In genomic region chr19:50555447-50556235, GRCh38 we compare ENCODE assay signal across 8 cellular contexts. TPM values are rescaled to one million over a fixed set of nuclear protein-coding genes. Genes with fewer than 3 reads are reported as not detected.
DNase-seq lines count a peak whose midpoint lies in the region; ATAC-seq, FAIRE-seq and TF ChIP-seq lines count a peak whose summit lies in the region.

No MANE protein-coding gene starts in this region.

- SMC1A ChIA-PET in GM12878 (lab: Charles Lee; ENCODE audit: uncharacterized antibody, unreplicated experiment) = interaction anchor here (0.7 to 1.9 kb wide), 3 partner anchors 11 to 114 kb away, joined by 3 to 16 read pairs (median 4); no protein-coding TSS in a partner anchor

- H3K4me1 ChIP-seq in BE2C (no peaks in the 10 kb centered on the region), GM12878 (ENCODE audit: control insufficient read depth, insufficient read depth, low read length) (no peaks in the 10 kb centered on the region; the same call in 1 of the 2 replicates)

- no peak for FAIRE-seq in GM12878 (lab: Jason Lieb, UNC)

- no peak overlapping the region for H3K27ac Mint-ChIP-seq in HFFc6
- H3K27ac Mint-ChIP-seq in mesothelial cell of epicardium = no peak overlapping the region

- RAD21 ChIA-PET in GM12878 (lab: Charles Lee; ENCODE audit: unreplicated experiment) = interaction anchor here (0.6 to 1.8 kb wide), 6 partner anchors 17 to 226 kb away, joined by 3 to 13 read pairs (median 4); no protein-coding TSS in a partner anchor

- peaks cover 40% of the 10 kb centered on the region for H3K27me3 Mint-ChIP-seq in HFFc6 (ENCODE audit: insufficient read depth)
- H3K27me3 Mint-ChIP-seq in mesothelial cell of epicardium (ENCODE audit: low read depth) = peaks cover 89% of the 10 kb centered on the region

- H3K9me3 ChIP-seq in BE2C (no peaks in the 10 kb centered on the region), GM12878 (replicated peaks; ENCODE audit: control insufficient read depth, insufficient read depth, low read length) (no peaks in the 10 kb centered on the region)

- H3K4me3 Mint-ChIP-seq in HFFc6 (peak overlapping the region; percentile 91), mesothelial cell of epicardium (peak overlapping the region; percentile 91)

- H3K36me3 ChIP-seq in BE2C (no peaks in the 10 kb centered on the region), GM12878 (ENCODE audit: control insufficient read depth in 2 of 2, insufficient read depth in 2 of 2, low read length in 1 of 2) (no peaks in the 10 kb centered on the region)

- BruUV-seq in GM12878 (replicated peaks; lab: Mats Ljungman, UMichigan) = no TSS peak

- intact Hi-C loops in GM12878 (cut with micrococcal nuclease; ENCODE audit: unreplicated experiment) = loop anchor here (1.0 kb wide), 1 partner anchor 187 kb away; no protein-coding TSS in a partner anchor

- H3K4me3 ChIP-seq in BE2C (ENCODE audit: low read depth, low read length) (peak overlapping the region; percentile 50), GM12878 (no peak overlapping the region)

- TF ChIP-seq CTCF in BE2C (IDR thresholded peaks at IDR 0.05; ENCODE audit: low read depth, low read length) = no peak
- no peak for TF ChIP-seq CTCF in HFFc6 (IDR thresholded peaks at IDR 0.05)
- no peak for TF ChIP-seq CTCF in GM12878 (IDR thresholded peaks at IDR 0.05 in 2 of 3, conservative IDR thresholded peaks at IDR 0.05 in 1 of 3; ENCODE audit: control insufficient read depth in 2 of 3, extremely low read depth in 1 of 3, insufficient read depth in 1 of 3, low read depth in 3 of 3, low read length in 3 of 3)
- TF ChIP-seq CTCF in mesothelial cell of epicardium (IDR thresholded peaks at IDR 0.05; ENCODE audit: unreplicated experiment) = no peak

- peak overlapping the region; percentile 91 for H3K4me2 ChIP-seq in GM12878 (ENCODE audit: control insufficient read depth, insufficient read depth)

- H3K4me1 Mint-ChIP-seq in HFFc6 (ENCODE audit: low read depth) (peaks cover 6% of the 10 kb centered on the region), mesothelial cell of epicardium (peaks cover 17% of the 10 kb centered on the region)

- no peaks in the 10 kb centered on the region for H3K79me2 ChIP-seq in GM12878 (ENCODE audit: control insufficient read depth, insufficient read depth, low read length)

- H3K27me3 ChIP-seq in BE2C = peaks cover 14% of the 10 kb centered on the region
- peaks cover 0 to 5% of the 10 kb centered on the region in 2 experiments for H3K27me3 ChIP-seq in GM12878 (replicated peaks in 1 of 2; ENCODE audit: control insufficient read depth in 2 of 2, insufficient read depth in 2 of 2, low read length in 1 of 2)

- H3K36me3 Mint-ChIP-seq in HFFc6 (ENCODE audit: low read depth) (no peaks in the 10 kb centered on the region), mesothelial cell of epicardium (no peaks in the 10 kb centered on the region)

- H2AFZ ChIP-seq in GM12878 (ENCODE audit: control insufficient read depth, low read depth, low read length) = no peak overlapping the region

- peak; percentile 51 for DNase-seq in BE2C
- no peak for DNase-seq in HFFc6
- no peak for DNase-seq in GM12878 (ENCODE audit: low read depth, low spot score)
- no peak for DNase-seq in mesothelial cell of epicardium (ENCODE audit: low spot score in 2 of 2, unreplicated experiment in 2 of 2)
- DNase-seq in pons (ENCODE audit: low spot score) = no peak
- no peak for DNase-seq in globus pallidus (ENCODE audit: low spot score)

- no peak for ATAC-seq in GM12878
- no peak for ATAC-seq in HG03521 (IDR thresholded peaks at IDR 0.05; ENCODE audit: unreplicated experiment)
- no peak for ATAC-seq in GM18907 (IDR thresholded peaks at IDR 0.05; ENCODE audit: unreplicated experiment)

- TF ChIP-seq POLR2A in GM12878 (IDR thresholded peaks at IDR 0.05; ENCODE audit: low read depth, low read length) = no peak

- H3K27ac ChIP-seq in GM12878 (ENCODE audit: control insufficient read depth, insufficient read depth) = no peak overlapping the region

- CTCF ChIA-PET in GM12878 (lab: Yijun Ruan, JAX) = interaction anchor here (0.6 to 8.5 kb wide), 23 partner anchors 11 to 366 kb away, joined by 3 to 117 read pairs (median 4); partner anchors contain the start of genes NR1H2 and SPIB

- H3K9me3 Mint-ChIP-seq in HFFc6 = no peaks in the 10 kb centered on the region
- no peaks in the 10 kb centered on the region for H3K9me3 Mint-ChIP-seq in mesothelial cell of epicardium

- no peak overlapping the region for H3K9ac ChIP-seq in GM12878 (ENCODE audit: control insufficient read depth, insufficient read depth, low read length)

- WGBS in GM12878 (ENCODE audit: insufficient coverage, insufficient replicate concordance, low lambda C conversion rate, missing lambda C conversion rate) = 15% methylated on average over 23 of the region's 25 CpGs

- POLR2A ChIA-PET in GM12878 (lab: Charles Lee) = interaction anchor here (0.6 kb wide), 2 partner anchors 62 to 227 kb away, joined by 4 to 8 read pairs; partner anchors contain the start of gene KCNC3

- TF ChIP-seq RAD21 in GM12878 (IDR thresholded peaks at IDR 0.05; ENCODE audit: insufficient read depth, low read depth, low read length) = no peak

- TF ChIP-seq EP300 in GM12878 (IDR thresholded peaks at IDR 0.05; ENCODE audit: borderline replicate concordance in 1 of 2, control insufficient read depth in 1 of 2, low read depth in 2 of 2, low read length in 2 of 2) = no peak

- in situ Hi-C loops in GM12878 (cut with MboI) = no loop called here

- H4K20me1 ChIP-seq in GM12878 (ENCODE audit: control insufficient read depth, insufficient read depth) = no peaks in the 10 kb centered on the region

RNA-seq across cellular contexts. Expression of gene LRRC4B, which starts 12.6 kb away (rescaled TPM):
- 7.9 TPM for polyA plus RNA-seq in BE2C (2012; ENCODE audit: insufficient read depth, insufficient read length, low read depth)
- total RNA-seq in HFFc6 (2021; fragmentation: NEBNext Ultra II Directional; extraction: Animal tissue kit (Norgen Biotek cat#: 25700)) = under 1 TPM; 0.07 to 0.14 (median 0.08) TPM
- total RNA-seq in GM12878 (2013; cell fraction: nucleolus; rRNA removed) = 0.20 and 0.23 TPM in 2 replicates
- total RNA-seq in GM12878 (2014; rRNA removed) (not detected in 2 replicates), GM12878 (2014; rRNA removed; fragmentation: Illumina TruSeq; extraction: Trizol) (not detected in 2 replicates), GM12878 (2021) (not detected in 2 replicates), mesothelial cell of epicardium (15.2 to 16.9 TPM (median 16.3 TPM) in 3 replicates)
- 0.10 TPM for polyA plus RNA-seq in GM12878 (2011; ENCODE audit: low read depth)
- polyA plus RNA-seq in GM12878 (2011; rRNA removed) (0.14 TPM in 1 of 2 replicates, not detected in the other), GM12878 (2014; fragmentation: Illumina TruSeq; extraction: Trizol) (not detected in 2 replicates), GM12878 (2014; fragmentation: Nextera tagmentation; extraction: Ambion mirVana) (not detected), GM12878 (2014; rRNA removed) (not detected in 2 replicates), GM12878 (2016; fragmentation: Nextera tagmentation; extraction: Ambion mirVana) (not detected)
- 0.18 and 0.25 TPM in 2 replicates for polyA plus RNA-seq in GM12878 (2011; cell fraction: cytosol; rRNA removed)
- 0.23 and 0.31 TPM in 2 replicates for polyA plus RNA-seq in GM12878 (2011; cell fraction: nucleus; rRNA removed)
- 0.18 and 0.34 TPM in 2 replicates for polyA plus RNA-seq in GM12878 (2012)
- polyA minus RNA-seq in GM12878 (2011; rRNA and poly(A)+ RNA removed) = 0.21 and 0.37 TPM in 2 replicates
- 1.1 TPM in 1 of 2 replicates, not detected in the other for polyA minus RNA-seq in GM12878 (2011; cell fraction: cytosol; rRNA and poly(A)+ RNA removed)
- polyA minus RNA-seq in GM12878 (2011; cell fraction: nucleus; rRNA and poly(A)+ RNA removed) = not detected in 2 replicates

RNA-seq across cellular contexts. Expression of gene ASPDH, which starts 41.9 kb away (rescaled TPM):
- polyA plus RNA-seq in BE2C (2012; ENCODE audit: insufficient read depth, insufficient read length, low read depth) = 13.9 TPM
- not detected for total RNA-seq in HFFc6 (2021; fragmentation: NEBNext Ultra II Directional; extraction: Animal tissue kit (Norgen Biotek cat#: 25700))
- not detected in 2 replicates for total RNA-seq in GM12878 (2013; cell fraction: nucleolus; rRNA removed)
- not detected in 2 replicates for total RNA-seq in GM12878 (2014; rRNA removed)
- not detected in 2 replicates for total RNA-seq in GM12878 (2014; rRNA removed; fragmentation: Illumina TruSeq; extraction: Trizol)
- not detected in 2 replicates for total RNA-seq in GM12878 (2021)
- polyA plus RNA-seq in GM12878 (2011; ENCODE audit: low read depth) = not detected
- polyA plus RNA-seq in GM12878 (2011; rRNA removed) = not detected in 2 replicates
- polyA plus RNA-seq in GM12878 (2011; cell fraction: cytosol; rRNA removed) = not detected in 2 replicates
- not detected in 2 replicates for polyA plus RNA-seq in GM12878 (2011; cell fraction: nucleus; rRNA removed)
- polyA plus RNA-seq in GM12878 (2012) = 0.41 and 0.87 TPM in 2 replicates
- not detected in 2 replicates for polyA plus RNA-seq in GM12878 (2014; fragmentation: Illumina TruSeq; extraction: Trizol)
- not detected for polyA plus RNA-seq in GM12878 (2014; fragmentation: Nextera tagmentation; extraction: Ambion mirVana)
- polyA plus RNA-seq in GM12878 (2014; rRNA removed) = not detected in 2 replicates
- not detected for polyA plus RNA-seq in GM12878 (2016; fragmentation: Nextera tagmentation; extraction: Ambion mirVana)
- polyA minus RNA-seq in GM12878 (2011; rRNA and poly(A)+ RNA removed) = not detected in 2 replicates
- polyA minus RNA-seq in GM12878 (2011; cell fraction: cytosol; rRNA and poly(A)+ RNA removed) = not detected in 2 replicates
- polyA minus RNA-seq in GM12878 (2011; cell fraction: nucleus; rRNA and poly(A)+ RNA removed) = not detected in 2 replicates
- 0.70 TPM in 1 of 3 replicates, not detected in the others for total RNA-seq in mesothelial cell of epicardium

RNA-seq across cellular contexts. Expression of gene JOSD2, which starts 44.6 kb away (rescaled TPM):
- 38.6 TPM for polyA plus RNA-seq in BE2C (2012; ENCODE audit: insufficient read depth, insufficient read length, low read depth)
- 10 to 100 TPM; 62.7 to 86.3 (median 72.8) TPM for total RNA-seq in HFFc6 (2021; fragmentation: NEBNext Ultra II Directional; extraction: Animal tissue kit (Norgen Biotek cat#: 25700))
- 0.81 TPM in 1 of 2 replicates, not detected in the other for total RNA-seq in GM12878 (2013; cell fraction: nucleolus; rRNA removed)
- total RNA-seq in GM12878 (2014; rRNA removed) = 17.0 and 21.0 TPM in 2 replicates
- 3.1 and 3.9 TPM in 2 replicates for total RNA-seq in GM12878 (2014; rRNA removed; fragmentation: Illumina TruSeq; extraction: Trizol)
- 22.7 and 24.5 TPM in 2 replicates for total RNA-seq in GM12878 (2021)
- polyA plus RNA-seq in GM12878 (2011; ENCODE audit: low read depth) = 7.5 TPM
- polyA plus RNA-seq in GM12878 (2011; rRNA removed) = 2.1 and 4.9 TPM in 2 replicates
- 10.3 and 22.0 TPM in 2 replicates for polyA plus RNA-seq in GM12878 (2011; cell fraction: cytosol; rRNA removed)
- 9.3 and 12.4 TPM in 2 replicates for polyA plus RNA-seq in GM12878 (2011; cell fraction: nucleus; rRNA removed)
- polyA plus RNA-seq in GM12878 (2012) = 17.2 and 19.2 TPM in 2 replicates
- polyA plus RNA-seq in GM12878 (2014; fragmentation: Illumina TruSeq; extraction: Trizol) = 0.91 TPM in 1 of 2 replicates, not detected in the other
- polyA plus RNA-seq in GM12878 (2014; fragmentation: Nextera tagmentation; extraction: Ambion mirVana) = 1 to 10 TPM; 1.0 to 1.6 TPM
- polyA plus RNA-seq in GM12878 (2014; rRNA removed) = 23.8 and 26.3 TPM in 2 replicates
- polyA plus RNA-seq in GM12878 (2016; fragmentation: Nextera tagmentation; extraction: Ambion mirVana) = 10 to 100 TPM; 25.1 to 26.7 TPM
- 0.29 and 3.0 TPM in 2 replicates for polyA minus RNA-seq in GM12878 (2011; rRNA and poly(A)+ RNA removed)
- polyA minus RNA-seq in GM12878 (2011; cell fraction: cytosol; rRNA and poly(A)+ RNA removed) = 2.0 and 4.8 TPM in 2 replicates
- polyA minus RNA-seq in GM12878 (2011; cell fraction: nucleus; rRNA and poly(A)+ RNA removed) = 2.1 and 6.8 TPM in 2 replicates
- 16.4 to 18.7 TPM (median 17.5 TPM) in 3 replicates for total RNA-seq in mesothelial cell of epicardium

Comparison
In these comparisons a context has a peak if more than half of its experiments do, and no peak if none do; other contexts are left out.
1. RNA of gene LRRC4B, which starts 12.6 kb away (total RNA-seq): 15.2 to 16.9 TPM in mesothelial cell of epicardium; 0.07 to 0.14 TPM in HFFc6 and 0.20 to 0.23 TPM in GM12878; every median in the first group is over 10 times any median in the second.